Comparison of ENCODE assay signal across 8 cellular contexts in genomic region chr17:46361755-46362154, GRCh38. TPM values are rescaled to one million over a fixed set of nuclear protein-coding genes. Genes with fewer than 3 reads are reported as not detected.
DNase-seq lines count a peak whose midpoint lies in the region; ATAC-seq and TF ChIP-seq lines count a peak whose summit lies in the region.
"Not testable (repeated sequence)": the region's sequence is repeated elsewhere in the genome, so short reads cannot be mapped to it uniquely, and the experiment has no call there.

TSS of gene ARL17B (minus strand) at chr17:46361766. CDS start at chr17:46358397, 3,369 bp downstream.

- H3K27me3 ChIP-seq in CD4-positive, alpha-beta memory T cell (ENCODE audit: insufficient read depth, low read length); neural progenitor cell: not testable (repeated sequence)

- DNase-seq in CD4-positive, alpha-beta memory T cell, result peak; percentile 89 to 99 (median 91)
- peak; percentile 58 to 75 (median 60) for DNase-seq in T-helper 17 cell
- not testable (repeated sequence) for DNase-seq in fibroblast of pulmonary artery (ENCODE audit: low read depth); neural progenitor cell (ENCODE audit: low spot score)
- DNase-seq in stimulated activated CD8-positive, alpha-beta memory T cell treated with anti-CD3 and anti-CD28 coated beads, Interleukin-2, amount 100 ng/mL, for 48 hours (ENCODE audit: low read depth in 2 of 2), result peak; percentile 18 to 87

- POLR2A ChIA-PET in CD4-positive, alpha-beta memory T cell (lab: Charles Lee; ENCODE audit: partially characterized antibody), result not testable (repeated sequence)

- not testable (repeated sequence) for H3K79me2 ChIP-seq in neural progenitor cell (ENCODE audit: low read depth)

- not testable (repeated sequence) for H2AFZ ChIP-seq in neural progenitor cell (replicated peaks)

- peak within 1 kb of the TSS in 2 of 8 donors; percentile 49 to 62 for H3K4me3 Mint-ChIP-seq in CD4-positive, alpha-beta memory T cell
- not testable (repeated sequence) for H3K4me3 Mint-ChIP-seq in T-helper 17 cell; activated T-helper 17 cell treated with anti-CD3 and anti-CD28 coated beads, Interleukin-2, amount 50 U/mL, for 72 hours; neural progenitor cell

- H3K27me3 Mint-ChIP-seq in CD4-positive, alpha-beta memory T cell; T-helper 17 cell; activated T-helper 17 cell treated with anti-CD3 and anti-CD28 coated beads, Interleukin-2, amount 50 U/mL, for 72 hours; neural progenitor cell (ENCODE audit: insufficient read depth, low read depth): not testable (repeated sequence)

- H3F3A ChIP-seq in neural progenitor cell (ENCODE audit: low read depth), result not testable (repeated sequence)

- not testable (repeated sequence) for H3K27ac ChIP-seq in CD4-positive, alpha-beta memory T cell (ENCODE audit: low read depth, low read length); neural progenitor cell

- CTCF ChIA-PET in CD4-positive, alpha-beta memory T cell (lab: Charles Lee; ENCODE audit: partially characterized antibody), result not testable (repeated sequence)

- H3K9ac ChIP-seq in neural progenitor cell, result not testable (repeated sequence)

- not testable (repeated sequence) for H3K4me1 Mint-ChIP-seq in CD4-positive, alpha-beta memory T cell; T-helper 17 cell; activated T-helper 17 cell treated with anti-CD3 and anti-CD28 coated beads, Interleukin-2, amount 50 U/mL, for 72 hours; neural progenitor cell

- H3K4me3 ChIP-seq in CD4-positive, alpha-beta memory T cell (ENCODE audit: low read length in 2 of 2); neural progenitor cell: not testable (repeated sequence)
- peak within 1 kb of the TSS; percentile 22 for H3K4me3 ChIP-seq in fibroblast of pulmonary artery (replicated peaks; ENCODE audit: low read depth, low read length)

- not testable (repeated sequence) for H3K9me3 ChIP-seq in CD4-positive, alpha-beta memory T cell (ENCODE audit: control insufficient read depth in 1 of 2, low read length in 2 of 2); T-helper 17 cell (ENCODE audit: control insufficient read depth, low read length, poor library complexity, severe bottlenecking); neural progenitor cell (ENCODE audit: low read depth)

- ATAC-seq in GM21381 (IDR thresholded peaks at IDR 0.05; ENCODE audit: unreplicated experiment), result peak; percentile 93
- peak; percentile 91 for ATAC-seq in HG03103 (IDR thresholded peaks at IDR 0.05; ENCODE audit: low read depth, unreplicated experiment)
- peak; percentile 97 for ATAC-seq in T-helper 17 cell
- ATAC-seq in activated T-helper 17 cell treated with anti-CD3 and anti-CD28 coated beads, Interleukin-2, amount 50 U/mL, for 72 hours (replicated peaks), result peak; percentile 99

- H3K36me3 ChIP-seq in CD4-positive, alpha-beta memory T cell (ENCODE audit: insufficient read depth, low read length); neural progenitor cell: not testable (repeated sequence)

- not testable (repeated sequence) for H3K4me1 ChIP-seq in CD4-positive, alpha-beta memory T cell (ENCODE audit: insufficient read depth, low read length); neural progenitor cell

- not testable (repeated sequence) for H3K36me3 Mint-ChIP-seq in CD4-positive, alpha-beta memory T cell; T-helper 17 cell (ENCODE audit: low read depth); activated T-helper 17 cell treated with anti-CD3 and anti-CD28 coated beads, Interleukin-2, amount 50 U/mL, for 72 hours (ENCODE audit: low read depth); neural progenitor cell

- not testable (repeated sequence) for H3K27ac Mint-ChIP-seq in CD4-positive, alpha-beta memory T cell; T-helper 17 cell; activated T-helper 17 cell treated with anti-CD3 and anti-CD28 coated beads, Interleukin-2, amount 50 U/mL, for 72 hours; neural progenitor cell

- H3K4me2 ChIP-seq in neural progenitor cell, result not testable (repeated sequence)

- intact Hi-C loops in CD4-positive, alpha-beta memory T cell (cut with micrococcal nuclease), result not testable (repeated sequence)

- TF ChIP-seq CTCF in fibroblast of pulmonary artery (IDR thresholded peaks at IDR 0.05; ENCODE audit: low read length, missing control alignments); neural progenitor cell (IDR thresholded peaks at IDR 0.05): not testable (repeated sequence)

- not testable (repeated sequence) for H3K9me3 Mint-ChIP-seq in CD4-positive, alpha-beta memory T cell; activated T-helper 17 cell treated with anti-CD3 and anti-CD28 coated beads, Interleukin-2, amount 50 U/mL, for 72 hours; neural progenitor cell

- H4K20me1 ChIP-seq in neural progenitor cell (ENCODE audit: low read depth), result not testable (repeated sequence)

RNA-seq across cellular contexts. Expression of gene ARL17B, which starts in this region (rescaled TPM):
- 10 to 100 TPM; 39.0 to 40.2 TPM for total RNA-seq in CD4-positive, alpha-beta memory T cell
- 10 to 100 TPM; 31.6 to 35.9 TPM for polyA plus RNA-seq in CD4-positive, alpha-beta memory T cell
- total RNA-seq in T-helper 17 cell, result 10 to 100 TPM; 22.9 to 23.0 TPM
- 10 to 100 TPM; 21.6 to 22.3 TPM for total RNA-seq in activated T-helper 17 cell treated with anti-CD3 and anti-CD28 coated beads, Interleukin-2, amount 50 U/mL, for 72 hours
- total RNA-seq in neural progenitor cell (ENCODE audit: low replicate concordance), result 7.1 and 22.4 TPM in 2 replicates
